In the genomic region with DNA sequence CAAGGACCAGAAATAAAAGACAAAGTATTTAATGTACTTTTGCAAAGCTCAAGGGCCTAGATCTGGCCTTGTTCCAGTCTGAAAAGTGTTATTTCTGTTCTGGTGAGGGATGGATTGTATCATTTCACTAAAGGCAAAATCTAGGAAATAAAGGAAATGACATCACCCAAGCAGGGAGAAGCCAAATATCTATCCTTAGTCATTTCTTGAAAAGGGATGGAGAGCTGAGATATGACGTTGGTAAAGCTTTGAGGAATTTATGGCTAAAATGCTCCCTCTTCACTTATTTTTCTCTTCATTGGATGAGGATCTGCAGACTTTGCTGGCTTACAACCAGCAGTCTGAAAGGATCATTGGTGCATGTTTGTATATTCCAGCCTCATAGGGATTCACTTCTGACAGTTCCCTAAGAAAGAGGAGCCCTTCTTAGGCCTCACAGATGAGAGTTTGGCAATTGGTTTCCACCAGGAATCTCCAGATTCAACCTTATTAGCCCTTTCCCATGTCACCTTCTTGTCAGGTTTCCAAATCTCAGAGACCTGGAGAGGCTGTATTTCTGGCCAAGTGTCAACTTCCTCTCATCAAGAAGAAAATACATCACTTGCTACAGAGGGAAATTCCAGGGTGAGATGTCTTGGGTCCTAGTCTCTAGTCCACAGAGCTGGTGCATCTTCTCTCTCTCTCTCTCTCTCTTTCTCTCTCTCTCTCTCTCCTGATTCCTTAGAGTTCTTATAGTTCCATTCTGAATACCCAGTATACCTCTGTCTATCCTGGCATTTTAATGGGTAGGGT, we compare ENCODE assay signal across 15 cellular contexts.
A peak's percentile ranks its signal among the peaks of the same experiment; 100 is the strongest.
DNase-seq lines count a peak whose midpoint lies in the region; ATAC-seq, FAIRE-seq and TF ChIP-seq lines count a peak whose summit lies in the region.
"Had no signal": no experiment of that assay in that cellular context is flagged by ENCODE, and none has a peak within 500 bp of the region (broad histone marks: within the 10 kb centered on the region; RNA-seq: fewer than 3 reads in every experiment).

No MANE protein-coding gene starts in this region.

- intact Hi-C loops in mucosa of descending colon (cut with DNase I, micrococcal nuclease): no loop called here

- H3K36me3 Mint-ChIP-seq in activated CD4-positive, alpha-beta memory T cell treated with anti-CD3 and anti-CD28 coated beads, Interleukin-2, amount 10 ng/mL, durations not matched to agents 7 days and 5 days (ENCODE audit: low read depth): no peaks in the 10 kb centered on the region
- H3K36me3 Mint-ChIP-seq: activated naive CD8-positive, alpha-beta T cell treated with anti-CD3 and anti-CD28 coated beads for 36 hours; memory B cell had no signal

- no peaks in the 10 kb centered on the region for H3K9me3 Mint-ChIP-seq in activated CD4-positive, alpha-beta memory T cell treated with anti-CD3 and anti-CD28 coated beads, Interleukin-2, amount 10 ng/mL, durations not matched to agents 7 days and 5 days
- H3K9me3 Mint-ChIP-seq: activated CD4-positive, alpha-beta T cell treated with anti-CD3 and anti-CD28 coated beads, Interleukin-2, amount 10 ng/mL, durations not matched to agents 7 days and 5 days; activated naive CD8-positive, alpha-beta T cell treated with anti-CD3 and anti-CD28 coated beads for 36 hours; memory B cell had no signal

- no peaks in the 10 kb centered on the region for H3K4me1 Mint-ChIP-seq in activated CD4-positive, alpha-beta memory T cell treated with anti-CD3 and anti-CD28 coated beads, Interleukin-2, amount 10 ng/mL, durations not matched to agents 7 days and 5 days
- H3K4me1 Mint-ChIP-seq: activated CD4-positive, alpha-beta T cell treated with anti-CD3 and anti-CD28 coated beads, Interleukin-2, amount 10 ng/mL, durations not matched to agents 7 days and 5 days; memory B cell had no signal

- no peak for TF ChIP-seq CTCF in AG04449 (IDR thresholded peaks at IDR 0.05; ENCODE audit: insufficient read depth, low read length, missing control alignments)
- no peak for TF ChIP-seq CTCF in choroid plexus epithelial cell (conservative IDR thresholded peaks at IDR 0.05; ENCODE audit: low read depth, low read length)
- TF ChIP-seq CTCF in mucosa of descending colon (IDR thresholded peaks at IDR 0.05): no peak

- H3K9me3 ChIP-seq in mucosa of descending colon: no peaks in the 10 kb centered on the region
- H3K9me3 ChIP-seq: BLaER1 treated with 17β-estradiol and CSF1 and Interleukin-3, amounts not matched to agents 10 nM and 100 nM had no signal

- H3K36me3 ChIP-seq in mucosa of descending colon (ENCODE audit: low read depth): no peaks in the 10 kb centered on the region
- H3K36me3 ChIP-seq: BLaER1 treated with 17β-estradiol and CSF1 and Interleukin-3, amounts not matched to agents 10 nM and 100 nM had no signal

- peak; percentile 57 for DNase-seq in AG04449 (ENCODE audit: low read depth, low spot score)
- peak; percentile 23 for DNase-seq in HTR-8/SVneo (ENCODE audit: insufficient read length, low spot score)
- DNase-seq in choroid plexus epithelial cell (ENCODE audit: low read depth): peak; percentile 56
- no peak for DNase-seq in mucosa of descending colon
- no peak for DNase-seq in activated CD4-positive, alpha-beta memory T cell treated with anti-CD3 and anti-CD28 coated beads, Interleukin-2, amount 10 ng/mL, durations not matched to agents 7 days and 5 days
- no peak for DNase-seq in T1000 (lab: John Stamatoyannopoulos, UW)
- no peak for DNase-seq in DMS53 (lab: John Stamatoyannopoulos, UW)
- DNase-seq: activated CD4-positive, alpha-beta T cell treated with anti-CD3 and anti-CD28 coated beads, Interleukin-2, amount 10 ng/mL, durations not matched to agents 7 days and 5 days; activated naive CD8-positive, alpha-beta T cell treated with anti-CD3 and anti-CD28 coated beads for 36 hours; NCI-H2029; stimulated activated CD4-positive, alpha-beta T cell treated with anti-CD3 and anti-CD28 coated beads, Interleukin-12 subunit alpha, Interleukin-12 subunit beta, amount 100 ng/mL, for 4 hours had no signal

- no peak overlapping the region for H3K27ac Mint-ChIP-seq in activated CD4-positive, alpha-beta memory T cell treated with anti-CD3 and anti-CD28 coated beads, Interleukin-2, amount 10 ng/mL, durations not matched to agents 7 days and 5 days
- H3K27ac Mint-ChIP-seq: activated CD4-positive, alpha-beta T cell treated with anti-CD3 and anti-CD28 coated beads, Interleukin-2, amount 10 ng/mL, durations not matched to agents 7 days and 5 days; activated naive CD8-positive, alpha-beta T cell treated with anti-CD3 and anti-CD28 coated beads for 36 hours; memory B cell had no signal

- peak; percentile 42 for ATAC-seq in mucosa of descending colon
- no peak for ATAC-seq in HG02610 (IDR thresholded peaks at IDR 0.05; ENCODE audit: unreplicated experiment)
- ATAC-seq: foreskin keratinocyte had no signal

- no peaks in the 10 kb centered on the region for H3K27me3 Mint-ChIP-seq in activated CD4-positive, alpha-beta memory T cell treated with anti-CD3 and anti-CD28 coated beads, Interleukin-2, amount 10 ng/mL, durations not matched to agents 7 days and 5 days
- H3K27me3 Mint-ChIP-seq: activated CD4-positive, alpha-beta T cell treated with anti-CD3 and anti-CD28 coated beads, Interleukin-2, amount 10 ng/mL, durations not matched to agents 7 days and 5 days; activated naive CD8-positive, alpha-beta T cell treated with anti-CD3 and anti-CD28 coated beads for 36 hours; memory B cell had no signal

- POLR2A ChIA-PET in AG04449 (lab: Yijun Ruan, JAX): no interaction called here
- POLR2A ChIA-PET in activated CD4-positive, alpha-beta memory T cell treated with anti-CD3 and anti-CD28 coated beads, Interleukin-2, amount 10 ng/mL, durations not matched to agents 7 days and 5 days (lab: Charles Lee): no interaction called here

- no peak overlapping the region for H3K4me3 Mint-ChIP-seq in activated CD4-positive, alpha-beta memory T cell treated with anti-CD3 and anti-CD28 coated beads, Interleukin-2, amount 10 ng/mL, durations not matched to agents 7 days and 5 days
- H3K4me3 Mint-ChIP-seq: activated CD4-positive, alpha-beta T cell treated with anti-CD3 and anti-CD28 coated beads, Interleukin-2, amount 10 ng/mL, durations not matched to agents 7 days and 5 days; activated naive CD8-positive, alpha-beta T cell treated with anti-CD3 and anti-CD28 coated beads for 36 hours; memory B cell had no signal

- no peak for FAIRE-seq in HTR-8/SVneo (lab: Jason Lieb, UNC)

- H3K4me3 ChIP-seq in AG04449 (ENCODE audit: low read depth, low read length): no peak overlapping the region
- no peak overlapping the region for H3K4me3 ChIP-seq in choroid plexus epithelial cell (ENCODE audit: low read depth, low read length)
- H3K4me3 ChIP-seq in mucosa of descending colon: no peak overlapping the region
- H3K4me3 ChIP-seq: BLaER1 treated with 17β-estradiol and CSF1 and Interleukin-3, amounts not matched to agents 10 nM and 100 nM had no signal

- H3K4me1 ChIP-seq in mucosa of descending colon (ENCODE audit: low read depth): no peaks in the 10 kb centered on the region
- H3K4me1 ChIP-seq: BLaER1 treated with 17β-estradiol and CSF1 and Interleukin-3, amounts not matched to agents 10 nM and 100 nM had no signal

- CTCF ChIA-PET in AG04449 (lab: Yijun Ruan, JAX): interaction anchor here (0.7 to 2.5 kb wide), 2 partner anchors 63 to 171 kb away, joined by 3 to 8 read pairs; no protein-coding TSS in a partner anchor
- CTCF ChIA-PET in activated CD4-positive, alpha-beta memory T cell treated with anti-CD3 and anti-CD28 coated beads, Interleukin-2, amount 10 ng/mL, durations not matched to agents 7 days and 5 days (lab: Charles Lee): no interaction called here

Comparison
In these comparisons a context has a peak if more than half of its experiments do, and no peak if none do; other contexts are left out.
1. DNase-seq: peak in AG04449 (single experiment), HTR-8/SVneo (single experiment) and choroid plexus epithelial cell (single experiment); none in mucosa of descending colon (0 of 3), activated CD4-positive, alpha-beta memory T cell treated with anti-CD3 and anti-CD28 coated beads, Interleukin-2, amount 10 ng/mL, durations not matched to agents 7 days and 5 days (single experiment), T1000 (single experiment) and DMS53 (single experiment).